Comparison of ENCODE assay signal across 1 cellular context in the genomic region with DNA sequence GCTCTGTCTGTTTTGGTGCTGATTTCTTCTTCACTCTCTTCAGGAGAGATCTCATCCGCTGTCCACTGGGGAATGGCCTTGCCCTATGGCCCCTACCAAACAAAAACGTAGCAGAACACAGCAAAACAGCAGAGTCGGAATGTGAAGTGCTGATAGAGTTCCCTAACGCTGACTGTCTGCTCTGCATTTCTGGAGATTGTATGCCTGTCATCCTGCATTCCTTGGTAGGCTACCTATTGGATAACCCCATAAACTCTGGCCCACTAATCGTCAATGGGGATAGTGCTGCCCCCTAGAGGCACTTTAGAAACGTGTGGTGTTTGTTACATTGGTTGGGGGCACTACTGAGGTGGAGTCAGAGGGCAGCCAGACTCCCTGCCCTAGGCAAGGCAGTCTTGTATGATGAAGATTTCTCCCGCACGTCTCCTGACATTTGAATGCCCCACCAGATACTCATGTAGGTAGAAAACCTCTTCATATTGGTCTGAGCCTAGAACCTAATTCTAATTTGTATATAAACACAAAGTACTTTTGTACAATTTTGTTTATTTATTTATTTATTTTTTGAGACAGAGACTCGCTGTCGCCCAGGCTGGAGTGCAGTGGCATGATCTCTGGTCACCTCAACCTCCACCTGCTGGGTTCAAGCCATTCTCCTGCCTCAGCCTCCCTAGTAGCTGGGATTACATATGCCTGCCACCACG.
TF ChIP-seq lines count a peak whose summit lies in the region.

No MANE protein-coding gene starts in this region.

TF ChIP-seq in HCT116, 20 proteins besides CTCF, POLR2A, EP300 and RAD21:
- TF ChIP-seq SRF (IDR thresholded peaks at IDR 0.05; ENCODE audit: low read depth) (no peak), TCF7L2 (IDR thresholded peaks at IDR 0.05; ENCODE audit: borderline replicate concordance, extremely low read depth, insufficient read depth, insufficient read length) (no peak), YY1 (IDR thresholded peaks at IDR 0.05; ENCODE audit: extremely low read depth, insufficient replicate concordance, low read depth, low read length) (peak; percentile 41), EZH2phosphoT487 (IDR thresholded peaks at IDR 0.05; ENCODE audit: borderline replicate concordance) (no peak), CBX3 (IDR thresholded peaks at IDR 0.05; ENCODE audit: low read depth) (no peak; the same call in 1 of the 2 replicates)
